9 cellular contexts compared by ENCODE assay signal in genomic region chr20:24469116-24470030, GRCh38. TPM values are rescaled to one million over a fixed set of nuclear protein-coding genes. Genes with fewer than 3 reads are reported as not detected.
DNase-seq lines count a peak whose midpoint lies in the region; ATAC-seq and TF ChIP-seq lines count a peak whose summit lies in the region.
"Had no signal": no experiment of that assay in that cellular context is flagged by ENCODE, and none has a peak within 500 bp of the region (broad histone marks: within the 10 kb centered on the region; RNA-seq: fewer than 3 reads in every experiment).

TSS of gene SYNDIG1 (plus strand) at chr20:24469629. CDS start at chr20:24543098, 73,469 bp downstream.

- no peak within 1 kb of the TSS for H3K27ac Mint-ChIP-seq in Calu3 (ENCODE audit: unreplicated experiment)
- H3K27ac Mint-ChIP-seq in T-helper 17 cell, result no peak within 1 kb of the TSS
- H3K27ac Mint-ChIP-seq: activated CD4-positive, alpha-beta memory T cell treated with anti-CD3 and anti-CD28 coated beads for 36 hours had no signal

- WGBS in thymus, result under 1% methylated on average over 110 of the region's 110 CpGs

- peaks cover 32% of the 10 kb centered on the region for H3K27me3 ChIP-seq in thymus (ENCODE audit: control insufficient read depth, insufficient read depth)

- H3K4me1 ChIP-seq in thymus (ENCODE audit: control insufficient read depth, insufficient read depth, low read length), result peaks cover 16% of the 10 kb centered on the region

- H3K36me3 ChIP-seq in thymus (ENCODE audit: control insufficient read depth, insufficient read depth), result no peaks in the 10 kb centered on the region

- H3K36me3 Mint-ChIP-seq in Calu3 (ENCODE audit: insufficient read depth, unreplicated experiment) (no peaks in the 10 kb centered on the region), T-helper 17 cell (ENCODE audit: low read depth) (no peaks in the 10 kb centered on the region)
- H3K36me3 Mint-ChIP-seq: activated CD4-positive, alpha-beta memory T cell treated with anti-CD3 and anti-CD28 coated beads for 36 hours had no signal

- peaks cover 1% of the 10 kb centered on the region for H3K9me3 ChIP-seq in thymus (ENCODE audit: control insufficient read depth)
- H3K9me3 ChIP-seq in T-helper 17 cell (ENCODE audit: control insufficient read depth, low read length, poor library complexity, severe bottlenecking), result no peaks in the 10 kb centered on the region

- DNase-seq in DMS79 treated with DMSO at 0.1 percent for 48 hours (lab: John Stamatoyannopoulos, UW) (peak; percentile 16), DMS79 (lab: John Stamatoyannopoulos, UW) (no peak), cerebellum (ENCODE audit: low spot score) (peak; percentile 76), medulla oblongata (ENCODE audit: extremely low spot score) (peak; percentile 76), Calu3 (no peak), T-helper 17 cell (no peak), SHP77 (lab: John Stamatoyannopoulos, UW) (no peak)
- DNase-seq: activated CD4-positive, alpha-beta memory T cell treated with anti-CD3 and anti-CD28 coated beads for 36 hours had no signal

- no peak for ATAC-seq in T-helper 17 cell

- H3K4me3 ChIP-seq in thymus (ENCODE audit: low read length), result peak within 1 kb of the TSS; percentile 46

- H3K4me1 Mint-ChIP-seq in Calu3 (ENCODE audit: low read depth, unreplicated experiment) (no peaks in the 10 kb centered on the region), T-helper 17 cell (no peaks in the 10 kb centered on the region)

- H3K27ac ChIP-seq in thymus (ENCODE audit: low read depth), result no peak within 1 kb of the TSS

- H3K27me3 Mint-ChIP-seq in Calu3 (ENCODE audit: unreplicated experiment), result peaks cover 14% of the 10 kb centered on the region
- peaks cover 76% of the 10 kb centered on the region for H3K27me3 Mint-ChIP-seq in T-helper 17 cell

- H3K4me3 Mint-ChIP-seq in Calu3 (ENCODE audit: low read depth, unreplicated experiment), result no peak within 1 kb of the TSS
- no peak within 1 kb of the TSS for H3K4me3 Mint-ChIP-seq in T-helper 17 cell
- H3K4me3 Mint-ChIP-seq: activated CD4-positive, alpha-beta memory T cell treated with anti-CD3 and anti-CD28 coated beads for 36 hours had no signal

- CTCF ChIA-PET in Calu3 (lab: Charles Lee), result no interaction called here

- no peaks in the 10 kb centered on the region for H3K9me3 Mint-ChIP-seq in Calu3 (ENCODE audit: low read depth, unreplicated experiment)
- H3K9me3 Mint-ChIP-seq: activated CD4-positive, alpha-beta memory T cell treated with anti-CD3 and anti-CD28 coated beads for 36 hours had no signal

- intact Hi-C loops in Calu3 (cut with micrococcal nuclease; ENCODE audit: unreplicated experiment), result no loop called here

- no peak for TF ChIP-seq CTCF in Calu3 (IDR thresholded peaks at IDR 0.05; ENCODE audit: unreplicated experiment)

- BruUV-seq in Calu3 (replicated peaks; lab: Mats Ljungman, UMichigan), result no TSS peak

RNA-seq across cellular contexts. Expression of gene SYNDIG1, which starts in this region (rescaled TPM):
- total RNA-seq in cerebellum (12.4 TPM), Calu3 (2022) (not detected in 2 replicates), T-helper 17 cell (not detected)
- 0.41 TPM for polyA plus RNA-seq in thymus
- total RNA-seq: activated CD4-positive, alpha-beta memory T cell treated with anti-CD3 and anti-CD28 coated beads for 36 hours had no signal

Comparison
In these comparisons a context has a peak if more than half of its experiments do, and no peak if none do; other contexts are left out.
1. RNA of gene SYNDIG1 (total RNA-seq): 12.4 TPM in cerebellum (single experiment); not detected in Calu3 and not detected in T-helper 17 cell; every median in the first group is over 10 times any median in the second.
2. DNase-seq: peak in DMS79 treated with DMSO at 0.1 percent for 48 hours (single experiment), cerebellum (single experiment) and medulla oblongata (single experiment); none in DMS79 (single experiment), Calu3 (single experiment), T-helper 17 cell (0 of 3) and SHP77 (0 of 2).